In the genomic region with DNA sequence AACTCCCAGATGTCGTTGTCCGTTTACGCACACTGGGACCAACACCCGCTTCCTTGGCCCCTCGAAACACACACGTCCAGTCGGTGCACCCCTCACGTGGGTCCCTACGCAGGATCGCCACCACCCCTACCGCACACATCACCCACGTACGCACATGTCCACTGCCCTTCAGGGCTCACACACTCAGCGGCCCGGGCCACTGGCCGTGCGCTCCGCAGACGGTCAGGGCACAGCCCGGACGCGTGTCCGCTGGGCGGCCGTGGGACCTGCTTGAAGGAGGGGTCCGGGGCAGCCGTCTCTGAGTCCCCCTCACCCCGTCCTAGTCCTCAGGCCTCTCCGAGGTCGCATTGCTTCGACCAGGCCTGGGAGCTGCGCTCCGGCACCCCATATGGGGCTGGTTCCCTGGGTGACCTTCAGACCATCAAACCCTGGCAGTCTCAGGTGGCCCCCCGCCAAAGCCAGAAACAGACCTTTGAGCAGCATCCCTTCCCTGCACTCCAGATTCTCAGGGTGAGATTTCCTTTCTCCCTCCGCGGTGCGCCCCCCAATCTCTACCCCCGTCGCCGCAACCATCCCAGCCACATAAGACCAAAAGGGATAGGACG, we compare ENCODE assay signal across 8 cellular contexts. TPM values are rescaled to one million over a fixed set of nuclear protein-coding genes. Genes with fewer than 3 reads are reported as not detected.
DNase-seq lines count a peak whose midpoint lies in the region; ATAC-seq and TF ChIP-seq lines count a peak whose summit lies in the region.

No MANE protein-coding gene starts in this region.

- H3K27ac Mint-ChIP-seq in natural killer cell, result no peak overlapping the region

- peak overlapping the region; percentile 9; the same call in 1 of the 2 replicates for H3K9ac ChIP-seq in OCI-LY3 (ENCODE audit: low read length)

- H3K36me3 ChIP-seq in A673 (ENCODE audit: insufficient read depth, low read length, poor library complexity, severe bottlenecking) (no peaks in the 10 kb centered on the region), OCI-LY3 (replicated peaks; ENCODE audit: low read depth, low read length) (no peaks in the 10 kb centered on the region)

- H3K79me2 ChIP-seq in OCI-LY3 (ENCODE audit: low read length), result peaks cover 24% of the 10 kb centered on the region; the same call in 1 of the 2 replicates

- no peak overlapping the region for H3K27ac ChIP-seq in A673 (ENCODE audit: low read depth, low read length, poor library complexity, severe bottlenecking)
- no peak overlapping the region for H3K27ac ChIP-seq in OCI-LY3 (ENCODE audit: low read length)

- H3K9me3 ChIP-seq in A673 (ENCODE audit: low read depth, low read length, poor library complexity, severe bottlenecking), result no peaks in the 10 kb centered on the region
- no peaks in the 10 kb centered on the region for H3K9me3 ChIP-seq in OCI-LY3 (ENCODE audit: insufficient read depth, low read length)

- TF ChIP-seq CTCF in A673 (conservative IDR thresholded peaks at IDR 0.05; ENCODE audit: low read depth, low read length) (no peak), OCI-LY3 (IDR thresholded peaks at IDR 0.05; ENCODE audit: low read depth, low read length) (no peak), natural killer cell (IDR thresholded peaks at IDR 0.05) (no peak)

- H3K4me1 ChIP-seq in A673 (ENCODE audit: insufficient read depth, low read length, poor library complexity, severe bottlenecking), result peaks cover 23% of the 10 kb centered on the region
- peaks cover 31% of the 10 kb centered on the region for H3K4me1 ChIP-seq in OCI-LY3 (ENCODE audit: low read length)

- POLR2A ChIA-PET in A673 (lab: Charles Lee; ENCODE audit: low non-redundant PET), result no interaction called here

- DNase-seq in A673 (ENCODE audit: low spot score), result no peak
- peak; percentile 58 for DNase-seq in ecto neural progenitor cell (ENCODE audit: low spot score)
- no peak for DNase-seq in natural killer cell
- DNase-seq in central memory CD4-positive, alpha-beta T cell, result no peak
- no peak for DNase-seq in HCEC 1CT

- H3K9me3 Mint-ChIP-seq in natural killer cell, result no peaks in the 10 kb centered on the region

- no peak for ATAC-seq in natural killer cell
- no peak for ATAC-seq in activated CD4-positive, CD25-positive, alpha-beta regulatory T cell treated with anti-CD3 and anti-CD28 coated beads, Interleukin-2, amount 50 U/mL, for 24 hours
- ATAC-seq in GM18520 (IDR thresholded peaks at IDR 0.05; ENCODE audit: unreplicated experiment), result no peak

- H3K4me3 ChIP-seq in A673 (ENCODE audit: low read depth, low read length, poor library complexity, severe bottlenecking) (peak overlapping the region; percentile 48), OCI-LY3 (ENCODE audit: low read length) (no peak overlapping the region; the same call in 1 of the 2 replicates)

- peak overlapping the region; percentile 79 for H3K4me3 Mint-ChIP-seq in natural killer cell

- H2AFZ ChIP-seq in OCI-LY3 (ENCODE audit: low read depth, low read length), result peak overlapping the region; percentile 71; the same call in 1 of the 2 replicates

- CTCF ChIA-PET in A673 (lab: Charles Lee), result interaction anchor here (1.4 to 1.8 kb wide), 2 partner anchors 284 to 302 kb away, joined by 5 to 13 read pairs; no protein-coding TSS in a partner anchor

- peaks cover 15 to 23% of the 10 kb centered on the region in 2 donors for H3K4me1 Mint-ChIP-seq in natural killer cell

- BruUV-seq in A673 (replicated peaks; lab: Mats Ljungman, UMichigan), result no TSS peak

- peak overlapping the region; percentile 53 for H3K4me2 ChIP-seq in OCI-LY3 (ENCODE audit: low read length)

- H3K27me3 Mint-ChIP-seq in natural killer cell (ENCODE audit: low read depth in 2 of 2), result peaks cover 37 to 38% of the 10 kb centered on the region in 2 donors

- no peaks in the 10 kb centered on the region for H3K36me3 Mint-ChIP-seq in natural killer cell

- intact Hi-C loops in A673 (cut with micrococcal nuclease; ENCODE audit: unreplicated experiment) (loop anchor here (1.0 to 10.0 kb wide), 3 partner anchors 284 to 501 kb away; no protein-coding TSS in a partner anchor), natural killer cell (cut with micrococcal nuclease) (loop anchor here (1.0 to 5.0 kb wide), 3 partner anchors 284 to 798 kb away; no protein-coding TSS in a partner anchor)

- H3K27me3 ChIP-seq in A673 (replicated peaks; ENCODE audit: insufficient read depth, low read depth, low read length, poor library complexity), result peaks cover 11% of the 10 kb centered on the region
- H3K27me3 ChIP-seq in OCI-LY3 (ENCODE audit: low read depth, low read length), result no peaks in the 10 kb centered on the region

- no peaks in the 10 kb centered on the region for H4K20me1 ChIP-seq in OCI-LY3 (ENCODE audit: insufficient read depth, low read length)

RNA-seq across cellular contexts. Expression of gene GPRC5B, which starts 0.9 kb away (rescaled TPM):
- 4.0 and 6.9 TPM in 2 replicates for total RNA-seq in A673 (2021)
- total RNA-seq in natural killer cell, result not detected
